Comparison of ENCODE assay signal across 8 cellular contexts in the genomic region with DNA sequence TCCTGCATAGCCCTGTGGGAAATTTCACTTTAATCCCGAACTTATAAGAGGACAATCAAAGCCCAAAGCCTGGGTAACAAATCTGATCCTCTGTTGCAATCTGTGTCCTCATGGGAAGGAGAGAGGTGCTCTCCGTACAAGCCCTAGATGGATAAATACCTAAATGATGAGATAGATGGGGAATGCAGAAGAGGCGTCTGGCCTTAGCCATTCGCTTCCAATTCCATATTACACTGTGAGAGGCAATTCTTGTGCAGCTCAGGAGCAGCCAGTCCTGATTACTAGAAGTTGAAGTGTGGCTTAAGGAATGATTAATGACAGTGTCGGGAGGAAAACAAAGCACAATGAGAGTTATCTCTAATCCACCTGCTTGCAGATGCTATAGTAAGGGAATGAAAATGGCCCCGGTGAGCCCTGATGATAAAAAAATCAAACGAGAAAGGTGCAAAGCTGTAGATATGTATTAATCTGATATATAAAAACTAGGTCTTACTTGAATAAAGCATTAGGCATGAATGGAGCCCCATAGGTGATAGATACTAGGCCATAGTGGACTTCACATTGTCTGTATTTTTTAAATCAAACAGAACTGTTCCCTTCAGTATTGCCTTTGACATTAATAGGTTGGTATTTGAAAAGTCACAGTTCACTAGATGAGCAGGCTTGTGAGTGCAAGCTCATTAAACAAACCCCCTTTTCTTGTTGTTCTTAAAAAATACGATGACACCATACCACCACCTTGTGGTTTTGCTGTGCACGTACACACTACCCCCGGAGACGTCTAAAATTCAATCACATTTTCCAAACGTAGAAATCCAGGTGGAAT. TPM values are rescaled to one million over a fixed set of nuclear protein-coding genes. Genes with fewer than 3 reads are reported as not detected.
A peak's percentile ranks its signal among the peaks of the same experiment; 100 is the strongest.
DNase-seq lines count a peak whose midpoint lies in the region; ATAC-seq, FAIRE-seq and TF ChIP-seq lines count a peak whose summit lies in the region.

No MANE protein-coding gene starts in this region.

- intact Hi-C loops in endothelial cell of umbilical vein (cut with micrococcal nuclease) = loop anchor here (1.0 to 10.0 kb wide), 7 partner anchors 116 to 1378 kb away; partner anchors contain the start of gene CDIN1
- intact Hi-C loops in aorta (cut with DNase I) = loop anchor here (10.0 kb wide), 4 partner anchors 735 to 995 kb away; no protein-coding TSS in a partner anchor

- H3K36me3 ChIP-seq in OCI-LY1 (ENCODE audit: insufficient read depth, low read length) = no peaks in the 10 kb centered on the region
- no peaks in the 10 kb centered on the region for H3K36me3 ChIP-seq in endothelial cell of umbilical vein (ENCODE audit: control insufficient read depth in 2 of 2, extremely low read depth in 1 of 2, insufficient read depth in 2 of 2, low read length in 2 of 2)
- H3K36me3 ChIP-seq in neutrophil = no peaks in the 10 kb centered on the region
- no peaks in the 10 kb centered on the region for H3K36me3 ChIP-seq in aorta (ENCODE audit: control insufficient read depth in 1 of 2, insufficient read depth in 2 of 2, low read length in 1 of 2)

- no peaks in the 10 kb centered on the region for H3K4me1 ChIP-seq in OCI-LY1 (ENCODE audit: insufficient read depth, low read length, severe bottlenecking)
- H3K4me1 ChIP-seq in endothelial cell of umbilical vein (ENCODE audit: control insufficient read depth, extremely low read depth, insufficient read depth, low read length) = no peaks in the 10 kb centered on the region
- H3K4me1 ChIP-seq in neutrophil (ENCODE audit: control insufficient read depth in 1 of 2, insufficient read depth in 1 of 2, low read depth in 1 of 2, low read length in 1 of 2) = peaks cover 6 to 17% of the 10 kb centered on the region in 2 experiments
- peaks cover 4 to 7% of the 10 kb centered on the region in 2 donors for H3K4me1 ChIP-seq in aorta (ENCODE audit: control insufficient read depth in 1 of 2, insufficient read depth in 2 of 2, low read length in 2 of 2)

- no peaks in the 10 kb centered on the region for H3F3A ChIP-seq in OCI-LY1 (ENCODE audit: insufficient read depth, low read length)

- no peaks in the 10 kb centered on the region for H3K9me1 ChIP-seq in endothelial cell of umbilical vein (replicated peaks; ENCODE audit: control insufficient read depth, extremely low read depth, insufficient read depth, low read length)

- dilution Hi-C loops in endothelial cell of umbilical vein (cut with MboI; ENCODE audit: extremely low pct_ligation_motif_present, low sequenced_read_pairs) = no loop called here

- no peaks in the 10 kb centered on the region for H3K9me3 ChIP-seq in OCI-LY1 (ENCODE audit: low read length)
- no peaks in the 10 kb centered on the region for H3K9me3 ChIP-seq in endothelial cell of umbilical vein (replicated peaks; ENCODE audit: control insufficient read depth, insufficient read depth, low read length)
- no peaks in the 10 kb centered on the region for H3K9me3 ChIP-seq in neutrophil
- no peaks in the 10 kb centered on the region for H3K9me3 ChIP-seq in aorta (ENCODE audit: control insufficient read depth, low read length)

- no peak for FAIRE-seq in endothelial cell of umbilical vein (lab: Jason Lieb, UNC)

- no peak overlapping the region for H3K4me3 ChIP-seq in OCI-LY1 (ENCODE audit: low read depth, low read length, poor library complexity, severe bottlenecking)
- no peak overlapping the region for H3K4me3 ChIP-seq in endothelial cell of umbilical vein (replicated peaks in 1 of 3; ENCODE audit: insufficient read depth in 1 of 3, low read depth in 1 of 3, low read length in 3 of 3)
- H3K4me3 ChIP-seq in neutrophil (ENCODE audit: low read depth in 1 of 2, low read length in 1 of 2) = no peak overlapping the region
- no peak overlapping the region for H3K4me3 ChIP-seq in aorta (ENCODE audit: low read length in 2 of 2)

- peak; percentile 79 for TF ChIP-seq CTCF in OCI-LY1 (IDR thresholded peaks at IDR 0.05; ENCODE audit: low read length)
- TF ChIP-seq CTCF in endothelial cell of umbilical vein (IDR thresholded peaks at IDR 0.05; ENCODE audit: extremely low read depth in 1 of 2, insufficient read depth in 1 of 2, low read depth in 1 of 2, low read length in 2 of 2) = peak; percentile 54 to 61
- peak; percentile 32 for TF ChIP-seq CTCF in neutrophil (IDR thresholded peaks at IDR 0.05)

- H4K20me1 ChIP-seq in OCI-LY1 (ENCODE audit: insufficient read depth, low read length) = no peaks in the 10 kb centered on the region
- no peaks in the 10 kb centered on the region for H4K20me1 ChIP-seq in endothelial cell of umbilical vein (replicated peaks; ENCODE audit: control insufficient read depth, extremely low read depth, insufficient read depth, low read length)

- BruUV-seq in endothelial cell of umbilical vein (replicated peaks; lab: Mats Ljungman, UMichigan) = no TSS peak

- WGBS in aorta, 2 donors = 16 to 20% methylated on average over 12 of the region's 12 CpGs

- no peak overlapping the region for H2AFZ ChIP-seq in OCI-LY1 (ENCODE audit: low read length)
- no peak overlapping the region for H2AFZ ChIP-seq in endothelial cell of umbilical vein (ENCODE audit: low read depth, low read length)

- CTCF ChIA-PET in endothelial cell of umbilical vein (lab: Charles Lee) = interaction anchor here (0.6 to 5.1 kb wide), 26 partner anchors 8 to 1378 kb away, joined by 3 to 93 read pairs (median 4); no protein-coding TSS in a partner anchor

- ATAC-seq in HG02798 (IDR thresholded peaks at IDR 0.05; ENCODE audit: poor library complexity, unreplicated experiment) (peak; percentile 38), aorta (ENCODE audit: low FRiP score) (no peak), GM18861 (IDR thresholded peaks at IDR 0.05; ENCODE audit: unreplicated experiment) (no peak)

- H3K9me2 ChIP-seq in OCI-LY1 (ENCODE audit: low read depth, low read length) = no peaks in the 10 kb centered on the region

- no peak overlapping the region for H3K4me2 ChIP-seq in OCI-LY1 (ENCODE audit: low read length)
- H3K4me2 ChIP-seq in endothelial cell of umbilical vein (ENCODE audit: insufficient read depth, low read length) = no peak overlapping the region

- H3K79me2 ChIP-seq in OCI-LY1 (ENCODE audit: insufficient read depth, low read length) (no peaks in the 10 kb centered on the region), endothelial cell of umbilical vein (ENCODE audit: control insufficient read depth, insufficient read depth, low read length) (no peaks in the 10 kb centered on the region)

- POLR2A ChIA-PET in endothelial cell of umbilical vein (lab: Charles Lee) = no interaction called here

- H3K27ac ChIP-seq in OCI-LY1 (ENCODE audit: low read depth, low read length, poor library complexity, severe bottlenecking) (no peak overlapping the region), endothelial cell of umbilical vein (ENCODE audit: insufficient read depth, low read depth, low read length) (no peak overlapping the region), neutrophil (no peak overlapping the region), aorta (ENCODE audit: low read depth in 1 of 2, low read length in 2 of 2) (no peak overlapping the region)

- no peak overlapping the region for H3K9ac ChIP-seq in OCI-LY1 (ENCODE audit: low read length)
- no peak overlapping the region for H3K9ac ChIP-seq in endothelial cell of umbilical vein (replicated peaks; ENCODE audit: extremely low read depth, insufficient read depth, low read length)

- TF ChIP-seq POLR2A in endothelial cell of umbilical vein (IDR thresholded peaks at IDR 0.05; ENCODE audit: low read depth, low read length) = no peak

- DNase-seq in DMS53 treated with DMSO at 0.1 percent for 48 hours (lab: John Stamatoyannopoulos, UW; ENCODE audit: unreplicated experiment) = peak; percentile 57
- peak; percentile 64 for DNase-seq in endothelial cell of umbilical vein (ENCODE audit: low read depth, low spot score)
- DNase-seq in cerebellum (ENCODE audit: low spot score) = no peak
- DNase-seq in aorta = no peak

- H3K27me3 ChIP-seq in OCI-LY1 (ENCODE audit: insufficient read depth, low read length) (no peaks in the 10 kb centered on the region), endothelial cell of umbilical vein (ENCODE audit: control insufficient read depth in 2 of 2, insufficient read depth in 2 of 2, low read length in 2 of 2) (peaks cover 20 to 73% of the 10 kb centered on the region in 2 experiments), neutrophil (peaks cover 41% of the 10 kb centered on the region), aorta (ENCODE audit: control insufficient read depth in 1 of 2, insufficient read depth in 2 of 2, low read length in 1 of 2) (no peaks in the 10 kb centered on the region)

TF ChIP-seq in endothelial cell of umbilical vein, 7 proteins besides CTCF, POLR2A, EP300 and RAD21:
- TF ChIP-seq EZH2 (IDR thresholded peaks at IDR 0.05; ENCODE audit: borderline replicate concordance, low read depth, low read length, severe bottlenecking) (peak; percentile 39), JUN (IDR thresholded peaks at IDR 0.05; ENCODE audit: borderline replicate concordance, insufficient read depth, insufficient read length, low read depth) (no peak), MYC (IDR thresholded peaks at IDR 0.05; ENCODE audit: low read depth, low read length) (no peak)

RNA-seq across cellular contexts. Expression of gene TMCO5A, which starts 54.2 kb away (rescaled TPM):
- total RNA-seq in endothelial cell of umbilical vein (not detected in 2 replicates), cerebellum (not detected), aorta (not detected)
- polyA plus RNA-seq in endothelial cell of umbilical vein (not detected in 2 replicates), aorta (not detected)
- polyA plus RNA-seq in endothelial cell of umbilical vein (2011; cell fraction: cytosol; rRNA removed) = not detected in 2 replicates
- polyA plus RNA-seq in endothelial cell of umbilical vein (2011; cell fraction: nucleus; rRNA removed) = not detected in 2 replicates
- not detected in 2 replicates for polyA plus RNA-seq in endothelial cell of umbilical vein (2012)
- not detected in 2 replicates for polyA minus RNA-seq in endothelial cell of umbilical vein
- polyA minus RNA-seq in endothelial cell of umbilical vein (2011; cell fraction: cytosol; rRNA and poly(A)+ RNA removed) = not detected
- polyA minus RNA-seq in endothelial cell of umbilical vein (2011; cell fraction: nucleus; rRNA and poly(A)+ RNA removed) = not detected in 2 replicates

Comparison
In these comparisons a context has a peak if more than half of its experiments do, and no peak if none do; other contexts are left out.
1. DNase-seq: peak in DMS53 treated with DMSO at 0.1 percent for 48 hours (single experiment) and endothelial cell of umbilical vein (single experiment); none in cerebellum (single experiment) and aorta (0 of 2).
2. Peak in every context shown above with its lines, with median percentiles within 50 percentile points of each other: CTCF ChIP-seq.